Comparison of ENCODE assay signal across 15 cellular contexts in the genomic region with DNA sequence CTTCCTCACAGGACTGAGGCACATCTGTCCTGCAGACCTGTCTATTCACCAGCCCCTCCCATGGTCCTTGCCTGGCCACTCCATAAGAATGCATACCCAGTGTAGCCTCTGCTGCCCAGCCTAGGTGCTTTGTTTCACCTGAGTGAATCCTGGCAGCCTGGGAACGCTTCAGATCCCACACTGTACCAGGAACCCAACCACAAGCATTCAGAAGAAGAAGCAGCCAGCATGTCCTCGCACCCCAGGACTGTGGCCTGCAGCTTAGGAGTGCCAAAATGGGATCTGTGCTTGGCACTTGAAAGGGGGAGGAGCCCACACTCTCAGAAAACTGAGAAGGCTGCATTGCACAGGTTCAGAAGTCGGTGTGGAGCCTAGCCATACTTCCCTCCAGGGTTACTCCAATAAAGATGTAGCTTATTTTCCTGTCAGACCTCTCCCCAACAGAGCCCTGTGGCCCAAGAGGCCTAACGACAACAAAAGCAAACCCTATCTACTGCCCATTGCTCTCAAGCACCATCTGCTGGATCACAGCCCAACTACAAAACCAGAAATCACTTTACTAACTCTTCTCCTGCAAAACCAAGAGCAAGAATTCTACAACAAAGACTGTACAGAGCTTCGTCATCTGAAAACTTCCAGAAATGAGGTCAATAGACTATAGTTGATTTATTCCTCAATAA.
A peak's percentile ranks its signal among the peaks of the same experiment; 100 is the strongest.
DNase-seq lines count a peak whose midpoint lies in the region; ATAC-seq and TF ChIP-seq lines count a peak whose summit lies in the region.
"Had no signal": no experiment of that assay in that cellular context is flagged by ENCODE, and none has a peak within 500 bp of the region (broad histone marks: within the 10 kb centered on the region; RNA-seq: fewer than 3 reads in every experiment).

No MANE protein-coding gene starts in this region.

- H3K27ac ChIP-seq in C4-2B: no peak overlapping the region
- H3K27ac ChIP-seq: heart left ventricle had no signal

- peak; percentile 31 for TF ChIP-seq CTCF in C4-2B (conservative IDR thresholded peaks at IDR 0.05)

- ATAC-seq in GM18511 (IDR thresholded peaks at IDR 0.05; ENCODE audit: unreplicated experiment): no peak
- ATAC-seq: heart left ventricle; naive thymus-derived CD8-positive, alpha-beta T cell had no signal

- DNase-seq in HPDE6-E6E7 (ENCODE audit: extremely low spot score) (peak; percentile 5), SK-N-DZ (ENCODE audit: low spot score) (peak; percentile 11), iPS-NIHi11 (ENCODE audit: low spot score) (peak; percentile 52), SKM-1 treated with dmso at 0.1 percent for 144 hours (lab: John Stamatoyannopoulos, UW; ENCODE audit: unreplicated experiment) (no peak), RPMI8226 (no peak), NCI-H226 (no peak)
- DNase-seq: activated CD4-positive, alpha-beta T cell treated with anti-CD3 and anti-CD28 coated beads for 1 hour; activated naive CD8-positive, alpha-beta T cell treated with anti-CD3 and anti-CD28 coated beads for 36 hours; heart left ventricle; naive thymus-derived CD8-positive, alpha-beta T cell; NCI-H187; retina; stimulated activated CD4-positive, alpha-beta T cell treated with anti-CD3 and anti-CD28 coated beads, Interleukin-2, amount 100 ng/mL, for 24 hours had no signal

Comparison
In these comparisons a context has a peak if more than half of its experiments do, and no peak if none do; other contexts are left out.
1. DNase-seq: peak in HPDE6-E6E7 (single experiment), SK-N-DZ (single experiment) and iPS-NIHi11 (single experiment); none in SKM-1 treated with dmso at 0.1 percent for 144 hours (single experiment), RPMI8226 (single experiment) and NCI-H226 (single experiment).